Comparison of ENCODE assay signal across 22 cellular contexts in the genomic region with DNA sequence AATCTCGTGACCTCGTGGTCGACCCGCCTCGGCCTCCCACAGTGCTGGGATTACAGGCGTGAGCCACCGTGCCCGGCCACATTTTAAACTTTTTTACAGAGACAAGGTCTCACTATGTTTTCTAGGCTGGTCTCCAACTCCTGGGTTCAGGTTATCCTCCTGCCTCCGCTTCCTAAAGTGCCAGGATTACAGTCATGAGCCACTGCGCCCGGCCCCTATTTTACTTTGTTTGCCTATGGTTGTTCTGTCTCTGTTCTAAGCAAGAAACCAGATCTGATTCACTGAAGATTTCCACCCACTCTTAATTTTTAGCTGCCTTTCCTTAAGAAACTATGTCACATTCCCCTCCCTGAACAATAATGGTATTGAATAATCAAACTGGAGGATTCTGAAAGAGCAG.
"Had no signal": no experiment of that assay in that cellular context is flagged by ENCODE, and none has a peak within 500 bp of the region (broad histone marks: within the 10 kb centered on the region; RNA-seq: fewer than 3 reads in every experiment).

No MANE protein-coding gene starts in this region.

- ATAC-seq: left lung; naive thymus-derived CD8-positive, alpha-beta T cell; psoas muscle; right cardiac atrium; upper lobe of right lung had no signal

- DNase-seq: activated CD4-positive, alpha-beta T cell treated with anti-CD3 and anti-CD28 coated beads for 48 hours; activated CD4-positive, CD25-positive, alpha-beta regulatory T cell; activated CD8-positive, alpha-beta memory T cell treated with anti-CD3 and anti-CD28 coated beads for 24 hours; activated CD8-positive, alpha-beta memory T cell treated with anti-CD3 and anti-CD28 coated beads, Interleukin-2, amount 50 U/mL, for 4 hours; activated gamma-delta T cell; activated naive CD4-positive, alpha-beta T cell treated with anti-CD3 and anti-CD28 coated beads, Interleukin-2, amount 50 U/mL, for 16 hours; aorta; central memory CD4-positive, alpha-beta T cell; dermis blood vessel endothelial cell; effector CD8-positive, alpha-beta T cell; foreskin melanocyte; kidney glomerular epithelial cell; left lung; naive thymus-derived CD8-positive, alpha-beta T cell; psoas muscle; right cardiac atrium; stimulated activated CD4-positive, alpha-beta T cell treated with anti-CD3 and anti-CD28 coated beads, Interleukin-4, amount 100 ng/mL, for 4 hours; substantia nigra; thyroid gland; upper lobe of right lung had no signal

- H3K9me3 Mint-ChIP-seq: mesothelial cell of epicardium; naive thymus-derived CD8-positive, alpha-beta T cell; stimulated activated naive CD8-positive, alpha-beta T cell treated with anti-CD3 and anti-CD28 coated beads, Interleukin-15, Interleukin-2, amounts not matched to agents 100 ng/mL and 50 ng/mL, for 24 hours had no signal

- H3K4me3 Mint-ChIP-seq: mesothelial cell of epicardium; naive thymus-derived CD8-positive, alpha-beta T cell; stimulated activated naive CD8-positive, alpha-beta T cell treated with anti-CD3 and anti-CD28 coated beads, Interleukin-15, Interleukin-2, amounts not matched to agents 100 ng/mL and 50 ng/mL, for 24 hours had no signal

- H3K27ac Mint-ChIP-seq: mesothelial cell of epicardium; stimulated activated naive CD8-positive, alpha-beta T cell treated with anti-CD3 and anti-CD28 coated beads, Interleukin-15, Interleukin-2, amounts not matched to agents 100 ng/mL and 50 ng/mL, for 24 hours had no signal

- H3K4me1 Mint-ChIP-seq: mesothelial cell of epicardium had no signal

- H3K27me3 Mint-ChIP-seq: naive thymus-derived CD8-positive, alpha-beta T cell; stimulated activated naive CD8-positive, alpha-beta T cell treated with anti-CD3 and anti-CD28 coated beads, Interleukin-15, Interleukin-2, amounts not matched to agents 100 ng/mL and 50 ng/mL, for 24 hours had no signal
